ENCODE assay signal across 1 cellular context in the genomic region with DNA sequence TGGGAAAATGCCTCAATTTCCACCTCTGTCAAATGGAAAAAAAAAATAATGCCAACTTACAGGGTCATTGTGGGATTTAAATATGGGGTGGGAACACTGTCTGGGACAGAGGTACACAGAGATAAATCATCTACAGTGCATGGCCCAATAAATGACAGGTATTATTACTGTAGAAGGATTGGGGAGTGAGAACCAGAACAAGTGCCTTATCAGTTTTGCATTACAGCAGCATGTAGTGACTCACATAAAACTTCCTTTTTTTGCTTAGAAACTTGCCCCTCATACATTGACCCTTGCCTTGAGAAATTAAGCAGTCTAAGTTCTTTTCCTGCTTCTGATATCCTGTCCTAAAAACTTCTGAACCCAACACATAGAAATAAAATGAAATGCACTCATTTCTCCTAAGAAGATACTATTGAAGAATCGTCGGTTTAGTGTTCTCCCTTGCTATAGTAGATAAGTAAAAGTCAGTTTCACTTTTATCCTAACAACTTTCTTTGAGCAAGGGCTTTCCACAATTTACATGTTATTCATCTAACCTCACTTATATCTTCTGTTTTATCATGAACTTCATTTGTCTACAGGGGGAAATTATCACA.
TF ChIP-seq lines count a peak whose summit lies in the region.

No MANE protein-coding gene starts in this region.

TF ChIP-seq in IMR-90, 13 proteins besides CTCF, POLR2A, EP300 and RAD21:
- no peak for TF ChIP-seq RCOR1 (IDR thresholded peaks at IDR 0.05; ENCODE audit: insufficient replicate concordance, low read length)
- TF ChIP-seq MXI1 (IDR thresholded peaks at IDR 0.05; ENCODE audit: borderline replicate concordance, low read depth, low read length): no peak
- TF ChIP-seq, protein P1, sequence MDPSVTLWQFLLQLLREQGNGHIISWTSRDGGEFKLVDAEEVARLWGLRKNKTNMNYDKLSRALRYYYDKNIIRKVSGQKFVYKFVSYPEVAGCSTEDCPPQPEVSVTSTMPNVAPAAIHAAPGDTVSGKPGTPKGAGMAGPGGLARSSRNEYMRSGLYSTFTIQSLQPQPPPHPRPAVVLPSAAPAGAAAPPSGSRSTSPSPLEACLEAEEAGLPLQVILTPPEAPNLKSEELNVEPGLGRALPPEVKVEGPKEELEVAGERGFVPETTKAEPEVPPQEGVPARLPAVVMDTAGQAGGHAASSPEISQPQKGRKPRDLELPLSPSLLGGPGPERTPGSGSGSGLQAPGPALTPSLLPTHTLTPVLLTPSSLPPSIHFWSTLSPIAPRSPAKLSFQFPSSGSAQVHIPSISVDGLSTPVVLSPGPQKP (IDR thresholded peaks at IDR 0.05; ENCODE audit: borderline replicate concordance, low read depth, low read length): no peak
- TF ChIP-seq NFE2L2 (IDR thresholded peaks at IDR 0.05; ENCODE audit: low read depth, low read length): no peak
- no peak for TF ChIP-seq RFX5 (IDR thresholded peaks at IDR 0.05; ENCODE audit: low read depth, low read length)
- TF ChIP-seq CEBPB (IDR thresholded peaks at IDR 0.05; ENCODE audit: low read depth, low read length): no peak
- TF ChIP-seq MAZ (IDR thresholded peaks at IDR 0.05; ENCODE audit: borderline replicate concordance, low read depth, low read length): no peak
- TF ChIP-seq BHLHE40 (IDR thresholded peaks at IDR 0.05; ENCODE audit: low read depth, low read length): no peak
- no peak for TF ChIP-seq CHD1 (IDR thresholded peaks at IDR 0.05; ENCODE audit: low read depth, low read length)
- no peak for TF ChIP-seq FOS (IDR thresholded peaks at IDR 0.05; ENCODE audit: low read depth, low read length)
- no peak for TF ChIP-seq SMC3 (IDR thresholded peaks at IDR 0.05; ENCODE audit: low read depth, low read length)
- no peak for TF ChIP-seq MAFK (IDR thresholded peaks at IDR 0.05; ENCODE audit: low read depth, low read length)
- TF ChIP-seq, protein P2, sequence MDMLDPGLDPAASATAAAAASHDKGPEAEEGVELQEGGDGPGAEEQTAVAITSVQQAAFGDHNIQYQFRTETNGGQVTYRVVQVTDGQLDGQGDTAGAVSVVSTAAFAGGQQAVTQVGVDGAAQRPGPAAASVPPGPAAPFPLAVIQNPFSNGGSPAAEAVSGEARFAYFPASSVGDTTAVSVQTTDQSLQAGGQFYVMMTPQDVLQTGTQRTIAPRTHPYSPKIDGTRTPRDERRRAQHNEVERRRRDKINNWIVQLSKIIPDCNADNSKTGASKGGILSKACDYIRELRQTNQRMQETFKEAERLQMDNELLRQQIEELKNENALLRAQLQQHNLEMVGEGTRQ (IDR thresholded peaks at IDR 0.05; ENCODE audit: low read depth, low read length): no peak
